ENCODE assay signal across 16 cellular contexts in genomic region chr7:13952921-13953320, GRCh38. TPM values are rescaled to one million over a fixed set of nuclear protein-coding genes. Genes with fewer than 3 reads are reported as not detected.
DNase-seq lines count a peak whose midpoint lies in the region; TF ChIP-seq lines count a peak whose summit lies in the region.
"Had no signal": no experiment of that assay in that cellular context is flagged by ENCODE, and none has a peak within 500 bp of the region (broad histone marks: within the 10 kb centered on the region; RNA-seq: fewer than 3 reads in every experiment).

No MANE protein-coding gene starts in this region.

- peak overlapping the region; percentile 10 for H3K27ac Mint-ChIP-seq in nephron progenitor cell
- H3K27ac Mint-ChIP-seq: CD4-positive, alpha-beta T cell; IgD-negative memory B cell had no signal

- H3K9me3 ChIP-seq in BE2C (no peaks in the 10 kb centered on the region), transverse colon (no peaks in the 10 kb centered on the region), osteoblast (ENCODE audit: low read depth, low read length) (no peaks in the 10 kb centered on the region)
- H3K9me3 ChIP-seq: Caco-2 had no signal

- TF ChIP-seq EP300 in transverse colon (IDR thresholded peaks at IDR 0.05; ENCODE audit: low read depth), result no peak

- H3K36me3 ChIP-seq in BE2C (no peaks in the 10 kb centered on the region), transverse colon (no peaks in the 10 kb centered on the region), osteoblast (ENCODE audit: insufficient read depth, low read length) (no peaks in the 10 kb centered on the region)

- H3K4me1 ChIP-seq in BE2C, result peaks cover 43% of the 10 kb centered on the region
- peaks cover 0 to 12% (median 0%) of the 10 kb centered on the region in 4 donors for H3K4me1 ChIP-seq in transverse colon
- H3K4me1 ChIP-seq in osteoblast (ENCODE audit: insufficient read depth, low read length), result no peaks in the 10 kb centered on the region

- 72 to 81% methylated on average over 2 of the region's 2 CpGs for WGBS in transverse colon (ENCODE audit: low coverage in 1 of 2), 2 donors

- TF ChIP-seq POLR2A in transverse colon (IDR thresholded peaks at IDR 0.05), result no peak

- peaks cover 23% of the 10 kb centered on the region for H3K36me3 Mint-ChIP-seq in nephron progenitor cell (ENCODE audit: low read depth)
- H3K36me3 Mint-ChIP-seq: IgD-negative memory B cell had no signal

- no peak for DNase-seq in BE2C
- peak; percentile 90 for DNase-seq in G401 (ENCODE audit: low spot score)
- DNase-seq in cerebellar cortex (ENCODE audit: low spot score), result peak; percentile 87
- no peak for DNase-seq in nephron progenitor cell
- DNase-seq in transverse colon, result no peak
- no peak for DNase-seq in osteoblast (ENCODE audit: insufficient read length, low spot score, missing footprints)
- DNase-seq: ACHN; Caco-2; CD4-positive, alpha-beta T cell; DMS153; DMS79; GF-D8; GOT3; H7 had no signal

- H3K4me1 Mint-ChIP-seq in nephron progenitor cell, result peaks cover 33% of the 10 kb centered on the region
- H3K4me1 Mint-ChIP-seq: IgD-negative memory B cell had no signal

- H3K27me3 Mint-ChIP-seq in nephron progenitor cell (ENCODE audit: low read depth, poor library complexity), result peaks cover 3% of the 10 kb centered on the region
- H3K27me3 Mint-ChIP-seq: CD4-positive, alpha-beta T cell; IgD-negative memory B cell had no signal

- TF ChIP-seq CTCF in BE2C (IDR thresholded peaks at IDR 0.05; ENCODE audit: low read depth, low read length) (0 out of 2 replicates have a peak, but pooled peaks have one; percentile 5), nephron progenitor cell (IDR thresholded peaks at IDR 0.05) (no peak), transverse colon (IDR thresholded peaks at IDR 0.05) (no peak), osteoblast (IDR thresholded peaks at IDR 0.05; ENCODE audit: extremely low read depth, low read depth, low read length) (no peak)

- no peaks in the 10 kb centered on the region for H3K9me3 Mint-ChIP-seq in nephron progenitor cell

- H3K4me2 ChIP-seq in osteoblast (ENCODE audit: insufficient read depth, low read length), result no peak overlapping the region

- H3K4me3 ChIP-seq in BE2C (ENCODE audit: low read depth, low read length) (no peak overlapping the region), transverse colon (no peak overlapping the region), osteoblast (ENCODE audit: insufficient read depth, low read length) (no peak overlapping the region)

- H3K27ac ChIP-seq in transverse colon, result no peak overlapping the region
- no peak overlapping the region for H3K27ac ChIP-seq in osteoblast (ENCODE audit: low read depth, low read length)
- H3K27ac ChIP-seq: C4-2B had no signal

- in situ Hi-C loops in G401 (cut with HindIII; ENCODE audit: low sequenced_read_pairs), result no loop called here
- in situ Hi-C loops in transverse colon (cut with MboI; ENCODE audit: low pct_ligation_motif_present in 1 of 4, low pct_unique_long_range_greater_than_20kb in 1 of 4, low sequenced_read_pairs in 3 of 4), result no loop called here

- no peak overlapping the region for H2AFZ ChIP-seq in osteoblast (ENCODE audit: low read length)

- H3K27me3 ChIP-seq in BE2C, result no peaks in the 10 kb centered on the region
- no peaks in the 10 kb centered on the region for H3K27me3 ChIP-seq in transverse colon
- H3K27me3 ChIP-seq in osteoblast (ENCODE audit: insufficient read depth, low read length), result no peaks in the 10 kb centered on the region

- H3K4me3 Mint-ChIP-seq in nephron progenitor cell, result no peak overlapping the region
- H3K4me3 Mint-ChIP-seq: CD4-positive, alpha-beta T cell; IgD-negative memory B cell had no signal

- no peaks in the 10 kb centered on the region for H3K79me2 ChIP-seq in osteoblast (ENCODE audit: insufficient read depth, low read length)

- intact Hi-C loops in transverse colon (cut with DNase I; ENCODE audit: low total_unique reads), result no loop called here

- no peaks in the 10 kb centered on the region for H4K20me1 ChIP-seq in osteoblast (ENCODE audit: insufficient read depth, low read length)

RNA-seq across cellular contexts. Expression of gene ETV1, which starts 36.5 kb away (rescaled TPM):
- polyA plus RNA-seq in BE2C (2012; ENCODE audit: insufficient read depth, insufficient read length, low read depth), result 51.9 TPM
- total RNA-seq in G401 (2014; rRNA removed; shearing (Covaris generic)), result 4.2 and 7.2 TPM in 2 replicates
- total RNA-seq in transverse colon (10 to 100 TPM in 1 of 4 donors, 1 to 10 TPM in 2, not detected in 1; 2.0 to 32.9 (median 3.0) TPM), osteoblast (15.9 and 22.4 TPM in 2 replicates)
- total RNA-seq: CD4-positive, alpha-beta T cell had no signal
- polyA plus RNA-seq: IgD-negative memory B cell had no signal

Comparison
In these comparisons a context has a peak if more than half of its experiments do, and no peak if none do; other contexts are left out.
1. DNase-seq: peak in G401 (single experiment) and cerebellar cortex (single experiment); none in BE2C (single experiment), nephron progenitor cell (single experiment), transverse colon (single experiment) and osteoblast (single experiment).